Comparison of ENCODE assay signal across 8 cellular contexts in the genomic region with DNA sequence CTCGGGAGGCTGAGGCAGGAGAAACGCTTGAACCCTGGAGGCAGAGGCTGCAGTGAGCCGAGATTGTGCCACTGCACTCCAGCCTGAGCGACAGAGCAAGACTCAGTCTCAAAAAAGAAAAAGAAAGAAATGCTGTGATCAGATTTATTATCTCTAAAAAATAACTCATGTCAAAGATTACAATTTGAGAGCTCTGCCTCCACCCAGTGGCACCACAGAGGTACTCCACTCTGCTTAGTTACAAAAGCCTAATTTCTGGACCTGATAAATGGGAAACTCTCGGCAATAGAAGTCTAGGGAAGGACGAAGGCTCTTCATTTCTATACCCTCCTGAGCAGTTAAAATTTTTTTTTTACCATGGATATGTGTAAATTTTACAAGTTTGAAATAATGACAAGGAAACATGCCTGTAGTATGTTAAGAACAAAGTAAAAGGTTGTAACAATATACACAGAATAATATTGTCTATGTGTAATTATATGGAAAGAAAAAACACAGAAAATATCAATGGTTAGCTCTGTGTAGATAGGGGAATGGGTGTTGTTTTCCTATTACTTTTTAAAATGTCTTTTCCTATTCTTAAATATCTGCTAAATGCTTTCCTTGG.
A peak's percentile ranks its signal among the peaks of the same experiment; 100 is the strongest.
DNase-seq lines count a peak whose midpoint lies in the region; ATAC-seq and TF ChIP-seq lines count a peak whose summit lies in the region.

No MANE protein-coding gene starts in this region.

- H3K9me3 Mint-ChIP-seq in CD4-positive, CD25-positive, alpha-beta regulatory T cell, result no peaks in the 10 kb centered on the region
- H3K9me3 Mint-ChIP-seq in neural crest cell, result no peaks in the 10 kb centered on the region

- peak; percentile 29 to 73 (median 58) for DNase-seq in CD4-positive, CD25-positive, alpha-beta regulatory T cell
- DNase-seq in NOMO-1 treated with DMSO at 0.1 percent for 48 hours (lab: John Stamatoyannopoulos, UW; ENCODE audit: unreplicated experiment) (peak; percentile 50), esophagus squamous epithelium (lab: John Stamatoyannopoulos, UW) (no peak), neural crest cell (ENCODE audit: low read depth, low spot score) (peak; percentile 43), suprapubic skin (ENCODE audit: low spot score in 2 of 2) (peak in 1 of 2 donors; percentile 67)
- DNase-seq in activated CD8-positive, alpha-beta memory T cell treated with anti-CD3 and anti-CD28 coated beads, Interleukin-2, amount 50 U/mL, for 4 hours, result peak; percentile 64

- H3K4me3 ChIP-seq in CD4-positive, CD25-positive, alpha-beta regulatory T cell (ENCODE audit: low read depth, low read length), result no peak overlapping the region
- H3K4me3 ChIP-seq in esophagus squamous epithelium (no peak overlapping the region), suprapubic skin (no peak overlapping the region)

- H3K36me3 ChIP-seq in CD4-positive, CD25-positive, alpha-beta regulatory T cell (ENCODE audit: control insufficient read depth, insufficient read depth, low read length), result peaks cover 24% of the 10 kb centered on the region
- H3K36me3 ChIP-seq in esophagus squamous epithelium (peaks cover 0 to 6% (median 0%) of the 10 kb centered on the region in 3 donors), suprapubic skin (peaks cover 3% of the 10 kb centered on the region)

- peak overlapping the region in 1 of 3 donors; percentile 57 for H3K27ac Mint-ChIP-seq in CD4-positive, CD25-positive, alpha-beta regulatory T cell
- no peak overlapping the region for H3K27ac Mint-ChIP-seq in neural crest cell (ENCODE audit: unreplicated experiment)

- peaks cover 5% of the 10 kb centered on the region for H3K36me3 Mint-ChIP-seq in CD4-positive, CD25-positive, alpha-beta regulatory T cell
- H3K36me3 Mint-ChIP-seq in neural crest cell (ENCODE audit: low read depth), result no peaks in the 10 kb centered on the region

- H3K9me3 ChIP-seq in CD4-positive, CD25-positive, alpha-beta regulatory T cell (ENCODE audit: control insufficient read depth in 2 of 2, low read length in 2 of 2), result no peaks in the 10 kb centered on the region
- H3K9me3 ChIP-seq in esophagus squamous epithelium (no peaks in the 10 kb centered on the region), suprapubic skin (no peaks in the 10 kb centered on the region)

- 24 to 32% methylated on average over 6 of the region's 6 CpGs for WGBS in esophagus squamous epithelium, 2 donors
- WGBS in suprapubic skin, result 27% methylated on average over 6 of the region's 6 CpGs

- no peaks in the 10 kb centered on the region for H3K27me3 ChIP-seq in CD4-positive, CD25-positive, alpha-beta regulatory T cell (ENCODE audit: control insufficient read depth, insufficient read depth, low read length)
- H3K27me3 ChIP-seq in esophagus squamous epithelium (no peaks in the 10 kb centered on the region), suprapubic skin (no peaks in the 10 kb centered on the region)

- no peak overlapping the region for H3K4me3 Mint-ChIP-seq in CD4-positive, CD25-positive, alpha-beta regulatory T cell
- no peak overlapping the region for H3K4me3 Mint-ChIP-seq in neural crest cell

- TF ChIP-seq POLR2A in esophagus squamous epithelium (IDR thresholded peaks at IDR 0.05) (no peak), suprapubic skin (IDR thresholded peaks at IDR 0.05) (no peak)

- TF ChIP-seq EP300 in suprapubic skin (IDR thresholded peaks at IDR 0.05), result no peak

- peaks cover 8 to 15% (median 13%) of the 10 kb centered on the region in 4 donors for H3K4me1 Mint-ChIP-seq in CD4-positive, CD25-positive, alpha-beta regulatory T cell
- H3K4me1 Mint-ChIP-seq in neural crest cell, result no peaks in the 10 kb centered on the region

- peak; percentile 57 to 93 (median 88) for TF ChIP-seq CTCF in esophagus squamous epithelium (IDR thresholded peaks at IDR 0.05)
- TF ChIP-seq CTCF in neural crest cell (conservative IDR thresholded peaks at IDR 0.05), result peak; percentile 92
- TF ChIP-seq CTCF in suprapubic skin (IDR thresholded peaks at IDR 0.05), result peak; percentile 86 to 94

- no peak overlapping the region for H3K27ac ChIP-seq in CD4-positive, CD25-positive, alpha-beta regulatory T cell (ENCODE audit: insufficient read depth, low read length, poor library complexity, severe bottlenecking)
- no peak overlapping the region for H3K27ac ChIP-seq in esophagus squamous epithelium
- no peak overlapping the region for H3K27ac ChIP-seq in suprapubic skin

- no peaks in the 10 kb centered on the region for H3K27me3 Mint-ChIP-seq in CD4-positive, CD25-positive, alpha-beta regulatory T cell
- no peaks in the 10 kb centered on the region for H3K27me3 Mint-ChIP-seq in neural crest cell (ENCODE audit: low read depth)

- intact Hi-C loops in esophagus squamous epithelium (cut with DNase I), result no loop called here

- peak; percentile 72 for ATAC-seq in CD4-positive, CD25-positive, alpha-beta regulatory T cell (ENCODE audit: low read depth in 2 of 2)
- ATAC-seq in GM19397 (IDR thresholded peaks at IDR 0.05; ENCODE audit: unreplicated experiment), result peak; percentile 58
- ATAC-seq in HG03520 (IDR thresholded peaks at IDR 0.05; ENCODE audit: unreplicated experiment), result peak; percentile 67

- H3K4me1 ChIP-seq in CD4-positive, CD25-positive, alpha-beta regulatory T cell (ENCODE audit: control insufficient read depth, insufficient read depth, low read length, poor library complexity, severe bottlenecking), result no peaks in the 10 kb centered on the region
- peaks cover 0 to 24% (median 0%) of the 10 kb centered on the region in 3 donors for H3K4me1 ChIP-seq in esophagus squamous epithelium
- H3K4me1 ChIP-seq in suprapubic skin, result peaks cover 2% of the 10 kb centered on the region
